Comparison of ENCODE assay signal across 10 cellular contexts in the genomic region with DNA sequence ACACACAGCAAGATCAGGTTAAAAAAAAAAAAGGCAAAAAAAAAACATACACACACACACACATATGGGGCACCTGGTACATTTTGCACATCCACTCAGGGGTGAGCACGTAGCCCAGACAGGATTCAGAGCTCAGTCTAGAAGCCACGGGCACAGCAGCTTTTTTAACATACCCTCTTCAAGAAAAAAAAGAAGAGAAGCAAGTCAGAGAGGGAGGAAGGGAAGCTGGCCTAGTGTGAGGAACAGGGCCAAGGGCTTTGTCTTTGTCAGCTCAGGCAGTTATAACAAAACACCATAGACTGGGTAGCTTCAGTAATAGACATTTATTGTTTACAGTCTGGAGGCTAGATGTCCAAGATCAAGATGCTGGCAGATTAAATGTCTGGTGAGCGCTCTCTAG. TPM values are rescaled to one million over a fixed set of nuclear protein-coding genes. Genes with fewer than 3 reads are reported as not detected.
A peak's percentile ranks its signal among the peaks of the same experiment; 100 is the strongest.
DNase-seq lines count a peak whose midpoint lies in the region; ATAC-seq lines count a peak whose summit lies in the region.
"Had no signal": no experiment of that assay in that cellular context is flagged by ENCODE, and none has a peak within 500 bp of the region (broad histone marks: within the 10 kb centered on the region; RNA-seq: fewer than 3 reads in every experiment).

No MANE protein-coding gene starts in this region.

- H3K9me3 Mint-ChIP-seq in activated CD4-positive, alpha-beta T cell treated with anti-CD3 and anti-CD28 coated beads for 36 hours (ENCODE audit: low read depth) = no peaks in the 10 kb centered on the region
- H3K9me3 Mint-ChIP-seq in T-helper 1 cell treated with Interleukin-12 subunit alpha and Interleukin-12 subunit beta and Interleukin-4 antibody, amounts not matched to agents 30 μg/mL and 1 μg/mL, for 36 hours = no peaks in the 10 kb centered on the region
- H3K9me3 Mint-ChIP-seq in stimulated activated memory B cell treated with anti-CD40 and anti-IgM and Interleukin-4, amounts not matched to agents 10 μg/mL and 1 μg/mL and 100 μg/mL, for 72 hours = no peaks in the 10 kb centered on the region

- no peaks in the 10 kb centered on the region for H3K27me3 Mint-ChIP-seq in activated CD4-positive, alpha-beta T cell treated with anti-CD3 and anti-CD28 coated beads for 36 hours
- no peaks in the 10 kb centered on the region for H3K27me3 Mint-ChIP-seq in T-helper 1 cell treated with Interleukin-12 subunit alpha and Interleukin-12 subunit beta and Interleukin-4 antibody, amounts not matched to agents 30 μg/mL and 1 μg/mL, for 36 hours (ENCODE audit: low read depth)
- no peaks in the 10 kb centered on the region for H3K27me3 Mint-ChIP-seq in stimulated activated memory B cell treated with anti-CD40 and anti-IgM and Interleukin-4, amounts not matched to agents 10 μg/mL and 1 μg/mL and 100 μg/mL, for 72 hours

- H3K36me3 Mint-ChIP-seq in activated CD4-positive, alpha-beta T cell treated with anti-CD3 and anti-CD28 coated beads for 36 hours (ENCODE audit: low read depth) = peaks cover 16% of the 10 kb centered on the region
- H3K36me3 Mint-ChIP-seq in T-helper 1 cell treated with Interleukin-12 subunit alpha and Interleukin-12 subunit beta and Interleukin-4 antibody, amounts not matched to agents 30 μg/mL and 1 μg/mL, for 36 hours (ENCODE audit: low read depth) = peaks cover 17% of the 10 kb centered on the region
- H3K36me3 Mint-ChIP-seq in stimulated activated memory B cell treated with anti-CD40 and anti-IgM and Interleukin-4, amounts not matched to agents 10 μg/mL and 1 μg/mL and 100 μg/mL, for 72 hours = peaks cover 16% of the 10 kb centered on the region

- ATAC-seq in activated CD4-positive, alpha-beta T cell treated with anti-CD3 and anti-CD28 coated beads for 36 hours = no peak
- ATAC-seq in stimulated activated memory B cell treated with anti-CD40 and anti-IgM and Interleukin-4, amounts not matched to agents 10 μg/mL and 1 μg/mL and 100 μg/mL, for 72 hours = no peak
- ATAC-seq: esophagus mucosa, lower lobe of right lung had no signal

- peak overlapping the region; percentile 99 for H3K27ac ChIP-seq in epithelial cell of prostate
- H3K27ac ChIP-seq: lower lobe of right lung had no signal

- no peak for DNase-seq in activated CD4-positive, alpha-beta T cell treated with anti-CD3 and anti-CD28 coated beads for 36 hours
- DNase-seq in activated CD4-positive, alpha-beta T cell treated with anti-CD3 and anti-CD28 coated beads for 4 hours = no peak
- DNase-seq in epithelial cell of prostate (ENCODE audit: low read depth, low spot score) (no peak), HPDE6-E6E7 (ENCODE audit: extremely low spot score) (no peak)
- DNase-seq in stimulated activated CD4-positive, alpha-beta T cell treated with anti-CD3 and anti-CD28 coated beads, Interleukin-4, amount 100 ng/mL, for 1 hour = no peak
- DNase-seq in stimulated activated CD4-positive, alpha-beta T cell treated with anti-CD3 and anti-CD28 coated beads, Interleukin-2, amount 100 ng/mL, for 24 hours = no peak

- peak overlapping the region; percentile 91 for H3K27ac Mint-ChIP-seq in activated CD4-positive, alpha-beta T cell treated with anti-CD3 and anti-CD28 coated beads for 36 hours
- H3K27ac Mint-ChIP-seq in T-helper 1 cell treated with Interleukin-12 subunit alpha and Interleukin-12 subunit beta and Interleukin-4 antibody, amounts not matched to agents 30 μg/mL and 1 μg/mL, for 36 hours = peak overlapping the region; percentile 88
- peak overlapping the region; percentile 98 for H3K27ac Mint-ChIP-seq in stimulated activated memory B cell treated with anti-CD40 and anti-IgM and Interleukin-4, amounts not matched to agents 10 μg/mL and 1 μg/mL and 100 μg/mL, for 72 hours

- H3K4me1 Mint-ChIP-seq in activated CD4-positive, alpha-beta T cell treated with anti-CD3 and anti-CD28 coated beads for 36 hours = peaks cover 46% of the 10 kb centered on the region
- peaks cover 48% of the 10 kb centered on the region for H3K4me1 Mint-ChIP-seq in T-helper 1 cell treated with Interleukin-12 subunit alpha and Interleukin-12 subunit beta and Interleukin-4 antibody, amounts not matched to agents 30 μg/mL and 1 μg/mL, for 36 hours (ENCODE audit: low read depth)
- peaks cover 25% of the 10 kb centered on the region for H3K4me1 Mint-ChIP-seq in stimulated activated memory B cell treated with anti-CD40 and anti-IgM and Interleukin-4, amounts not matched to agents 10 μg/mL and 1 μg/mL and 100 μg/mL, for 72 hours

- POLR2A ChIA-PET in activated CD4-positive, alpha-beta T cell treated with anti-CD3 and anti-CD28 coated beads for 36 hours (lab: Charles Lee) = interaction anchor here (0.5 to 1.3 kb wide), 2 partner anchors 17 to 37 kb away, joined by 3 to 9 read pairs; partner anchors contain the start of gene RAB8A

- intact Hi-C loops in activated CD4-positive, alpha-beta T cell treated with anti-CD3 and anti-CD28 coated beads for 36 hours (cut with DNase I, micrococcal nuclease) = loop anchor here in 1 of 2 experiments (10.0 kb wide), 4 partner anchors 609 to 1699 kb away; partner anchors contain the start of genes HAUS8, MYO9B and RASAL3

- CTCF ChIA-PET in activated CD4-positive, alpha-beta T cell treated with anti-CD3 and anti-CD28 coated beads for 36 hours (lab: Charles Lee) = interaction anchor here (0.6 to 2.0 kb wide), 6 partner anchors 11 to 254 kb away, joined by 3 to 10 read pairs (median 4); partner anchors contain the start of gene RAB8A

- peak overlapping the region; percentile 15 for H3K4me3 Mint-ChIP-seq in activated CD4-positive, alpha-beta T cell treated with anti-CD3 and anti-CD28 coated beads for 36 hours
- peak overlapping the region; percentile 88 for H3K4me3 Mint-ChIP-seq in T-helper 1 cell treated with Interleukin-12 subunit alpha and Interleukin-12 subunit beta and Interleukin-4 antibody, amounts not matched to agents 30 μg/mL and 1 μg/mL, for 36 hours
- H3K4me3 Mint-ChIP-seq in stimulated activated memory B cell treated with anti-CD40 and anti-IgM and Interleukin-4, amounts not matched to agents 10 μg/mL and 1 μg/mL and 100 μg/mL, for 72 hours = no peak overlapping the region

RNA-seq across cellular contexts. Expression of gene TPM4, which starts 2.3 kb away (rescaled TPM):
- total RNA-seq in activated CD4-positive, alpha-beta T cell treated with anti-CD3 and anti-CD28 coated beads for 36 hours = 100 to 1,000 TPM; 362 to 416 TPM

RNA-seq across cellular contexts. Expression of gene RAB8A, which starts 37.7 kb away (rescaled TPM):
- total RNA-seq in activated CD4-positive, alpha-beta T cell treated with anti-CD3 and anti-CD28 coated beads for 36 hours = 100 to 1,000 TPM; 165 to 218 TPM
